Comparison of ENCODE assay signal across 26 cellular contexts in genomic region chr7:34839645-34840044, GRCh38.
"Had no signal": no experiment of that assay in that cellular context is flagged by ENCODE, and none has a peak within 500 bp of the region (broad histone marks: within the 10 kb centered on the region; RNA-seq: fewer than 3 reads in every experiment).

No MANE protein-coding gene starts in this region.

- H3K4me3 ChIP-seq: breast epithelium, dorsolateral prefrontal cortex, gastroesophageal sphincter, smooth muscle cell, transverse colon, uterus had no signal

- H3K9me3 Mint-ChIP-seq: activated naive CD8-positive, alpha-beta T cell treated with anti-CD3 and anti-CD28 coated beads, Interleukin-2, amount 10 ng/mL, durations not matched to agents 7 days and 5 days; activated T-cell treated with anti-CD3 and anti-CD28 coated beads, Interleukin-2, amount 50 U/mL, for 72 hours; central memory CD8-positive, alpha-beta T cell; nephron had no signal

- H3K36me3 Mint-ChIP-seq: activated naive CD8-positive, alpha-beta T cell treated with anti-CD3 and anti-CD28 coated beads, Interleukin-2, amount 10 ng/mL, durations not matched to agents 7 days and 5 days; stimulated activated naive B cell treated with anti-CD40 and anti-IgM and Interleukin-4, amounts not matched to agents 10 μg/mL and 1 μg/mL and 100 μg/mL, for 72 hours had no signal

- H3K27me3 ChIP-seq: breast epithelium, dorsolateral prefrontal cortex, gastroesophageal sphincter, transverse colon, uterus had no signal

- FAIRE-seq: colon had no signal

- H3K4me1 ChIP-seq: breast epithelium, gastroesophageal sphincter, transverse colon, uterus had no signal

- DNase-seq: activated CD4-positive, alpha-beta T cell treated with anti-CD3 and anti-CD28 coated beads for 4 hours; activated CD4-positive, alpha-beta T cell treated with anti-CD3 and anti-CD28 coated beads, Interleukin-2, amount 50 U/mL, for 48 hours; activated CD4-positive, CD25-positive, alpha-beta regulatory T cell; activated effector memory CD4-positive, alpha-beta T cell treated with Interleukin-2 at 50 U/mL for 16 hours; activated naive CD4-positive, alpha-beta T cell treated with anti-CD3 and anti-CD28 coated beads for 36 hours; activated naive CD8-positive, alpha-beta T cell treated with anti-CD3 and anti-CD28 coated beads, Interleukin-2, amount 10 ng/mL, durations not matched to agents 7 days and 5 days; activated T-cell treated with anti-CD3 and anti-CD28 coated beads, Interleukin-2, amount 50 U/mL, for 72 hours; amniotic stem cell; dorsolateral prefrontal cortex; endodermal cell; head of caudate nucleus; left ventricle myocardium superior; midbrain; occipital lobe; stimulated activated CD4-positive, alpha-beta T cell treated with anti-CD3 and anti-CD28 coated beads, Interleukin-15, amount 100 ng/mL, for 24 hours; stimulated activated CD8-positive, alpha-beta memory T cell treated with anti-CD3 and anti-CD28 coated beads, Interleukin-4, amount 100 ng/mL, for 48 hours; stimulated activated naive B cell treated with anti-CD40 and anti-IgM and Interleukin-4, amounts not matched to agents 10 μg/mL and 1 μg/mL and 100 μg/mL, for 72 hours; T1000; transverse colon; uterus had no signal

- H3K27me3 Mint-ChIP-seq: activated naive CD8-positive, alpha-beta T cell treated with anti-CD3 and anti-CD28 coated beads, Interleukin-2, amount 10 ng/mL, durations not matched to agents 7 days and 5 days; stimulated activated naive B cell treated with anti-CD40 and anti-IgM and Interleukin-4, amounts not matched to agents 10 μg/mL and 1 μg/mL and 100 μg/mL, for 72 hours had no signal

- H3K27ac ChIP-seq: breast epithelium, gastroesophageal sphincter, transverse colon, uterus had no signal

- H3K4me2 ChIP-seq: smooth muscle cell had no signal

- H3K9me3 ChIP-seq: breast epithelium, gastroesophageal sphincter, transverse colon, uterus had no signal

- H3K27ac Mint-ChIP-seq: activated naive CD4-positive, alpha-beta T cell treated with anti-CD3 and anti-CD28 coated beads for 36 hours; activated naive CD8-positive, alpha-beta T cell treated with anti-CD3 and anti-CD28 coated beads, Interleukin-2, amount 10 ng/mL, durations not matched to agents 7 days and 5 days; activated T-cell treated with anti-CD3 and anti-CD28 coated beads, Interleukin-2, amount 50 U/mL, for 72 hours; endodermal cell; stimulated activated naive B cell treated with anti-CD40 and anti-IgM and Interleukin-4, amounts not matched to agents 10 μg/mL and 1 μg/mL and 100 μg/mL, for 72 hours had no signal

- H3K36me3 ChIP-seq: breast epithelium, gastroesophageal sphincter, transverse colon, uterus had no signal

- H3K4me3 Mint-ChIP-seq: activated naive CD4-positive, alpha-beta T cell treated with anti-CD3 and anti-CD28 coated beads for 36 hours; activated naive CD8-positive, alpha-beta T cell treated with anti-CD3 and anti-CD28 coated beads, Interleukin-2, amount 10 ng/mL, durations not matched to agents 7 days and 5 days; activated T-cell treated with anti-CD3 and anti-CD28 coated beads, Interleukin-2, amount 50 U/mL, for 72 hours; central memory CD8-positive, alpha-beta T cell; endodermal cell; nephron; stimulated activated naive B cell treated with anti-CD40 and anti-IgM and Interleukin-4, amounts not matched to agents 10 μg/mL and 1 μg/mL and 100 μg/mL, for 72 hours had no signal

- H3K4me1 Mint-ChIP-seq: central memory CD8-positive, alpha-beta T cell; nephron; stimulated activated naive B cell treated with anti-CD40 and anti-IgM and Interleukin-4, amounts not matched to agents 10 μg/mL and 1 μg/mL and 100 μg/mL, for 72 hours had no signal
